In genomic region chr10:35218339-35218955, GRCh38 we compare ENCODE assay signal across 8 cellular contexts.
DNase-seq lines count a peak whose midpoint lies in the region; ATAC-seq, FAIRE-seq and TF ChIP-seq lines count a peak whose summit lies in the region.

No MANE protein-coding gene starts in this region.

- no peaks in the 10 kb centered on the region for H3K27me3 ChIP-seq in breast epithelium

- H3K4me3 ChIP-seq in breast epithelium (no peak overlapping the region), kidney (ENCODE audit: low read length in 2 of 2) (no peak overlapping the region)

- intact Hi-C loops in breast epithelium (cut with DNase I; ENCODE audit: low total_unique reads) (loop anchor here (10.0 kb wide), 1 partner anchor 104 kb away; no protein-coding TSS in a partner anchor), kidney (cut with DNase I) (loop anchor here (5.0 kb wide), 1 partner anchor 96 kb away; no protein-coding TSS in a partner anchor)

- no peaks in the 10 kb centered on the region for H3K9me3 Mint-ChIP-seq in WTC11

- TF ChIP-seq CTCF in 22Rv1 (IDR thresholded peaks at IDR 0.05) (peak; percentile 90), WTC11 (IDR thresholded peaks at IDR 0.05) (peak; percentile 74), breast epithelium (IDR thresholded peaks at IDR 0.05) (peak; percentile 56 to 86 (median 75)), kidney (IDR thresholded peaks at IDR 0.05; ENCODE audit: borderline replicate concordance, extremely low read depth, insufficient read depth) (peak; percentile 85)

- no peak overlapping the region for H3K4me3 Mint-ChIP-seq in WTC11

- no peak for TF ChIP-seq POLR2A in breast epithelium (IDR thresholded peaks at IDR 0.05)

- H3K4me1 Mint-ChIP-seq in WTC11 = no peaks in the 10 kb centered on the region

- ATAC-seq in GM18502 (IDR thresholded peaks at IDR 0.05; ENCODE audit: poor library complexity, unreplicated experiment) (peak; percentile 76), HG03060 (IDR thresholded peaks at IDR 0.05; ENCODE audit: low read depth, unreplicated experiment) (peak; percentile 52), WTC11 (peak; percentile 66)

- H3K9me3 ChIP-seq in breast epithelium = no peaks in the 10 kb centered on the region
- no peaks in the 10 kb centered on the region for H3K9me3 ChIP-seq in kidney (ENCODE audit: control insufficient read depth in 1 of 2, low read length in 2 of 2)

- CTCF ChIA-PET in WTC11 (lab: Charles Lee) = interaction anchor here (0.7 to 3.1 kb wide), 6 partner anchors 9 to 224 kb away, joined by 4 to 18 read pairs (median 4); partner anchors contain the start of gene CREM

- POLR2A ChIA-PET in WTC11 (lab: Charles Lee) = no interaction called here

- no peak overlapping the region for H3K9ac ChIP-seq in kidney (ENCODE audit: low read length in 2 of 2)

- no peaks in the 10 kb centered on the region for H3K27me3 Mint-ChIP-seq in WTC11 (ENCODE audit: low read depth)

- H3K36me3 ChIP-seq in breast epithelium = no peaks in the 10 kb centered on the region
- H3K36me3 ChIP-seq in kidney (ENCODE audit: control insufficient read depth in 1 of 2, insufficient read depth in 2 of 2, low read length in 2 of 2) = no peaks in the 10 kb centered on the region

- no peak overlapping the region for H3K27ac Mint-ChIP-seq in WTC11

- H3K27ac ChIP-seq in 22Rv1 (no peak overlapping the region), breast epithelium (peak overlapping the region in 1 of 2 donors; percentile 53), kidney (ENCODE audit: low read depth in 2 of 2, low read length in 2 of 2) (no peak overlapping the region)

- no peaks in the 10 kb centered on the region for H3K36me3 Mint-ChIP-seq in WTC11

- peak; percentile 15 for FAIRE-seq in kidney (lab: Jason Lieb, UNC)

- DNase-seq in NCI-H2171 treated with DMSO at 0.1 percent for 48 hours (lab: John Stamatoyannopoulos, UW) = peak; percentile 55
- DNase-seq in WTC11 (ENCODE audit: low spot score) = peak; percentile 81
- DNase-seq in breast epithelium (ENCODE audit: low spot score in 2 of 2) = peak; percentile 54 to 75
- DNase-seq in kidney = peak; percentile 81
- peak; percentile 71 to 81 for DNase-seq in stimulated activated CD4-positive, alpha-beta T cell treated with anti-CD3 and anti-CD28 coated beads, Interleukin-1b, Interleukin-23, amount 100 ng/mL, for 4 hours (ENCODE audit: low read depth in 2 of 2)

- no peaks in the 10 kb centered on the region for H3K4me1 ChIP-seq in breast epithelium
- peaks cover 3 to 7% of the 10 kb centered on the region in 2 donors for H3K4me1 ChIP-seq in kidney (ENCODE audit: control insufficient read depth in 1 of 2, insufficient read depth in 1 of 2, low read depth in 1 of 2, low read length in 2 of 2)

TF ChIP-seq in WTC11, 78 proteins besides CTCF, POLR2A, EP300 and RAD21:
- TF ChIP-seq GTF2I (CRISPR knock-in tag; conservative IDR thresholded peaks at IDR 0.05) = peak; percentile 94
- no peak for TF ChIP-seq CDX4 (CRISPR knock-in tag; IDR thresholded peaks at IDR 0.05; ENCODE audit: borderline replicate concordance)
- peak; percentile 99 for TF ChIP-seq ZNF121 (CRISPR knock-in tag; IDR thresholded peaks at IDR 0.05)
